In genomic region chr3:119346076-119346496, GRCh38 we compare ENCODE assay signal across 18 cellular contexts. TPM values are rescaled to one million over a fixed set of nuclear protein-coding genes. Genes with fewer than 3 reads are reported as not detected.
A peak's percentile ranks its signal among the peaks of the same experiment; 100 is the strongest.
DNase-seq lines count a peak whose midpoint lies in the region; ATAC-seq and TF ChIP-seq lines count a peak whose summit lies in the region.
"Had no signal": no experiment of that assay in that cellular context is flagged by ENCODE, and none has a peak within 500 bp of the region (broad histone marks: within the 10 kb centered on the region; RNA-seq: fewer than 3 reads in every experiment).

No MANE protein-coding gene starts in this region.

- H3K4me2 ChIP-seq in HCT116 (ENCODE audit: low read length) = no peak overlapping the region

- H3K4me3 ChIP-seq in HCT116 (replicated peaks in 1 of 2; ENCODE audit: low read depth in 1 of 2, low read length in 2 of 2) (no peak overlapping the region), adipocyte (ENCODE audit: low read length) (no peak overlapping the region)
- H3K4me3 ChIP-seq: thyroid gland had no signal

- H3K9ac ChIP-seq in HCT116 (ENCODE audit: low read length) (no peak overlapping the region), adipocyte (ENCODE audit: low read length) (no peak overlapping the region)

- intact Hi-C loops in HCT116 (cut with micrococcal nuclease) (no loop called here), sciatic nerve (cut with DNase I) (no loop called here)

- CTCF ChIA-PET in HCT116 (lab: Charles Lee) = no interaction called here

- TF ChIP-seq RAD21 in HCT116 (IDR thresholded peaks at IDR 0.05; ENCODE audit: low read depth) = no peak

- no peak overlapping the region for H3K27ac ChIP-seq in HCT116 (ENCODE audit: low read depth, low read length)

- DNase-seq in HCT116 (ENCODE audit: low read depth, low spot score) = no peak
- peak; percentile 65 for DNase-seq in adipocyte (ENCODE audit: low read depth)
- peak; percentile 66 for DNase-seq in left kidney (ENCODE audit: low read depth, low spot score)
- no peak for DNase-seq in sciatic nerve (ENCODE audit: low spot score)
- DNase-seq in activated CD4-positive, CD25-positive, alpha-beta regulatory T cell (lab: John Stamatoyannopoulos, UW) = no peak
- no peak for DNase-seq in stimulated activated naive CD4-positive, alpha-beta T cell treated with Interleukin-2 at 50 U/mL for 16 hours (lab: John Stamatoyannopoulos, UW)
- no peak for DNase-seq in stimulated activated naive CD4-positive, alpha-beta T cell (lab: John Stamatoyannopoulos, UW)
- DNase-seq: activated naive CD8-positive, alpha-beta T cell treated with anti-CD3 and anti-CD28 coated beads for 36 hours; BE2C; DMS153; head of caudate nucleus; kidney glomerular epithelial cell; naive thymus-derived CD8-positive, alpha-beta T cell; NCI-H2029; NCI-H748 treated with DMSO at 0.1 percent for 48 hours; right cardiac atrium; thyroid gland had no signal

- H3K4me1 ChIP-seq in HCT116 (ENCODE audit: control insufficient read depth in 1 of 2, insufficient read depth in 2 of 2, low read length in 2 of 2) (no peaks in the 10 kb centered on the region), adipocyte (ENCODE audit: control insufficient read depth, insufficient read depth, low read length) (no peaks in the 10 kb centered on the region)

- H3K9me2 ChIP-seq in HCT116 (ENCODE audit: insufficient read depth) = no peaks in the 10 kb centered on the region

- TF ChIP-seq CTCF in HCT116 (IDR thresholded peaks at IDR 0.05 in 2 of 3, conservative IDR thresholded peaks at IDR 0.05 in 1 of 3; ENCODE audit: borderline replicate concordance in 1 of 3, insufficient read depth in 1 of 3, low read depth in 2 of 3, low read length in 2 of 3) = no peak

- BruUV-seq in HCT116 (replicated peaks; lab: Mats Ljungman, UMichigan) = no TSS peak

- POLR2A ChIA-PET in HCT116 (lab: Charles Lee) = no interaction called here

- H4K20me1 ChIP-seq in HCT116 (ENCODE audit: insufficient read depth) = no peaks in the 10 kb centered on the region

- 0 out of 2 replicates have a peak, but pooled peaks cover under 1% of the 10 kb centered on the region for H3K27me3 ChIP-seq in HCT116 (ENCODE audit: insufficient read depth, low read length)
- H3K27me3 ChIP-seq in adipocyte (replicated peaks; ENCODE audit: control insufficient read depth, insufficient read depth, low read length) = no peaks in the 10 kb centered on the region
- H3K27me3 ChIP-seq: BE2C, thyroid gland had no signal

- H2AFZ ChIP-seq in HCT116 (ENCODE audit: low read depth, low read length, poor library complexity, severe bottlenecking) = no peak overlapping the region

- no peaks in the 10 kb centered on the region for H3K79me2 ChIP-seq in HCT116 (ENCODE audit: insufficient read depth, low read length)

- no peaks in the 10 kb centered on the region for H3K36me3 ChIP-seq in HCT116 (ENCODE audit: control insufficient read depth in 1 of 2, insufficient read depth in 2 of 2, low read length in 2 of 2)
- no peaks in the 10 kb centered on the region for H3K36me3 ChIP-seq in adipocyte (ENCODE audit: control insufficient read depth, insufficient read depth, low read length, severe bottlenecking)
- H3K36me3 ChIP-seq: BE2C, thyroid gland had no signal

- RAD21 ChIA-PET in HCT116 (lab: Charles Lee; ENCODE audit: low non-redundant PET in 1 of 2, low total read pairs in 2 of 2, uncharacterized antibody in 2 of 2, unreplicated experiment in 2 of 2) = no interaction called here

- ATAC-seq in HCT116 (0 out of 2 replicates have a peak, but pooled peaks have one; percentile 49), sciatic nerve (peak; percentile 15)
- ATAC-seq: activated CD4-positive, CD25-positive, alpha-beta regulatory T cell treated with anti-CD3 and anti-CD28 coated beads, Interleukin-2, amount 50 U/mL, for 24 hours; naive thymus-derived CD8-positive, alpha-beta T cell had no signal

- no peak for TF ChIP-seq POLR2A in HCT116 (IDR thresholded peaks at IDR 0.05; ENCODE audit: borderline replicate concordance, extremely low read depth, insufficient read depth, insufficient read length)

- H3K9me3 ChIP-seq in HCT116 (ENCODE audit: control insufficient read depth in 1 of 2, insufficient read depth in 1 of 2, low read depth in 1 of 2, low read length in 2 of 2) (no peaks in the 10 kb centered on the region), adipocyte (ENCODE audit: control insufficient read depth, low read length) (no peaks in the 10 kb centered on the region)
- H3K9me3 ChIP-seq: BE2C, thyroid gland had no signal

TF ChIP-seq in HCT116, 20 proteins besides CTCF, POLR2A, EP300 and RAD21:
- no peak for TF ChIP-seq ELF1 (IDR thresholded peaks at IDR 0.05; ENCODE audit: borderline replicate concordance, low read depth)
- TF ChIP-seq, protein P1, sequence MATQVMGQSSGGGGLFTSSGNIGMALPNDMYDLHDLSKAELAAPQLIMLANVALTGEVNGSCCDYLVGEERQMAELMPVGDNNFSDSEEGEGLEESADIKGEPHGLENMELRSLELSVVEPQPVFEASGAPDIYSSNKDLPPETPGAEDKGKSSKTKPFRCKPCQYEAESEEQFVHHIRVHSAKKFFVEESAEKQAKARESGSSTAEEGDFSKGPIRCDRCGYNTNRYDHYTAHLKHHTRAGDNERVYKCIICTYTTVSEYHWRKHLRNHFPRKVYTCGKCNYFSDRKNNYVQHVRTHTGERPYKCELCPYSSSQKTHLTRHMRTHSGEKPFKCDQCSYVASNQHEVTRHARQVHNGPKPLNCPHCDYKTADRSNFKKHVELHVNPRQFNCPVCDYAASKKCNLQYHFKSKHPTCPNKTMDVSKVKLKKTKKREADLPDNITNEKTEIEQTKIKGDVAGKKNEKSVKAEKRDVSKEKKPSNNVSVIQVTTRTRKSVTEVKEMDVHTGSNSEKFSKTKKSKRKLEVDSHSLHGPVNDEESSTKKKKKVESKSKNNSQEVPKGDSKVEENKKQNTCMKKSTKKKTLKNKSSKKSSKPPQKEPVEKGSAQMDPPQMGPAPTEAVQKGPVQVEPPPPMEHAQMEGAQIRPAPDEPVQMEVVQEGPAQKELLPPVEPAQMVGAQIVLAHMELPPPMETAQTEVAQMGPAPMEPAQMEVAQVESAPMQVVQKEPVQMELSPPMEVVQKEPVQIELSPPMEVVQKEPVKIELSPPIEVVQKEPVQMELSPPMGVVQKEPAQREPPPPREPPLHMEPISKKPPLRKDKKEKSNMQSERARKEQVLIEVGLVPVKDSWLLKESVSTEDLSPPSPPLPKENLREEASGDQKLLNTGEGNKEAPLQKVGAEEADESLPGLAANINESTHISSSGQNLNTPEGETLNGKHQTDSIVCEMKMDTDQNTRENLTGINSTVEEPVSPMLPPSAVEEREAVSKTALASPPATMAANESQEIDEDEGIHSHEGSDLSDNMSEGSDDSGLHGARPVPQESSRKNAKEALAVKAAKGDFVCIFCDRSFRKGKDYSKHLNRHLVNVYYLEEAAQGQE (IDR thresholded peaks at IDR 0.05; ENCODE audit: low read depth) = no peak
- no peak for TF ChIP-seq FOSL1 (IDR thresholded peaks at IDR 0.05; ENCODE audit: low read depth)
- no peak for TF ChIP-seq EZH2phosphoT487 (IDR thresholded peaks at IDR 0.05; ENCODE audit: borderline replicate concordance)
- no peak for TF ChIP-seq MAX (IDR thresholded peaks at IDR 0.05)
- TF ChIP-seq ZFX (IDR thresholded peaks at IDR 0.05) = no peak
- TF ChIP-seq, protein P2, sequence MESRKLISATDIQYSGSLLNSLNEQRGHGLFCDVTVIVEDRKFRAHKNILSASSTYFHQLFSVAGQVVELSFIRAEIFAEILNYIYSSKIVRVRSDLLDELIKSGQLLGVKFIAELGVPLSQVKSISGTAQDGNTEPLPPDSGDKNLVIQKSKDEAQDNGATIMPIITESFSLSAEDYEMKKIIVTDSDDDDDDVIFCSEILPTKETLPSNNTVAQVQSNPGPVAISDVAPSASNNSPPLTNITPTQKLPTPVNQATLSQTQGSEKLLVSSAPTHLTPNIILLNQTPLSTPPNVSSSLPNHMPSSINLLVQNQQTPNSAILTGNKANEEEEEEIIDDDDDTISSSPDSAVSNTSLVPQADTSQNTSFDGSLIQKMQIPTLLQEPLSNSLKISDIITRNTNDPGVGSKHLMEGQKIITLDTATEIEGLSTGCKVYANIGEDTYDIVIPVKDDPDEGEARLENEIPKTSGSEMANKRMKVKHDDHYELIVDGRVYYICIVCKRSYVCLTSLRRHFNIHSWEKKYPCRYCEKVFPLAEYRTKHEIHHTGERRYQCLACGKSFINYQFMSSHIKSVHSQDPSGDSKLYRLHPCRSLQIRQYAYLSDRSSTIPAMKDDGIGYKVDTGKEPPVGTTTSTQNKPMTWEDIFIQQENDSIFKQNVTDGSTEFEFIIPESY (IDR thresholded peaks at IDR 0.05; ENCODE audit: extremely low read depth, insufficient replicate concordance, low read length) = no peak
- no peak for TF ChIP-seq JUND (IDR thresholded peaks at IDR 0.05)
- TF ChIP-seq CBX3 (IDR thresholded peaks at IDR 0.05; ENCODE audit: low read depth) = no peak
- no peak for TF ChIP-seq YY1 (IDR thresholded peaks at IDR 0.05; ENCODE audit: extremely low read depth, insufficient replicate concordance, low read depth, low read length)
- no peak for TF ChIP-seq EGR1 (IDR thresholded peaks at IDR 0.05; ENCODE audit: low read depth)
- TF ChIP-seq POLR2AphosphoS5 (IDR thresholded peaks at IDR 0.05; ENCODE audit: low read depth, low read length) = no peak
- TF ChIP-seq ATF3 (IDR thresholded peaks at IDR 0.05) = no peak
TF ChIP-seq in HCT116: peak in this region for 0.

RNA-seq across cellular contexts. Expression of gene ARHGAP31, which starts 51.9 kb away (rescaled TPM):
- total RNA-seq in HCT116 (2021; ENCODE audit: unreplicated experiment) = 0.93 TPM
- 0.36 and 0.47 TPM in 2 replicates for polyA plus RNA-seq in HCT116 (2012)
- total RNA-seq in sciatic nerve = 85.6 TPM

Comparison
In these comparisons a context has a peak if more than half of its experiments do, and no peak if none do; other contexts are left out.
1. DNase-seq: peak in adipocyte (single experiment) and left kidney (single experiment); none in HCT116 (single experiment), sciatic nerve (single experiment), activated CD4-positive, CD25-positive, alpha-beta regulatory T cell (0 of 4), stimulated activated naive CD4-positive, alpha-beta T cell treated with Interleukin-2 at 50 U/mL for 16 hours (single experiment) and stimulated activated naive CD4-positive, alpha-beta T cell (0 of 6).
2. RNA of gene ARHGAP31, which starts 51.9 kb away (total RNA-seq): 85.6 TPM in sciatic nerve (single experiment); 0.93 TPM in HCT116 (single experiment); every median in the first group is over 10 times any median in the second.